ENCODE assay signal across 8 cellular contexts in the genomic region with DNA sequence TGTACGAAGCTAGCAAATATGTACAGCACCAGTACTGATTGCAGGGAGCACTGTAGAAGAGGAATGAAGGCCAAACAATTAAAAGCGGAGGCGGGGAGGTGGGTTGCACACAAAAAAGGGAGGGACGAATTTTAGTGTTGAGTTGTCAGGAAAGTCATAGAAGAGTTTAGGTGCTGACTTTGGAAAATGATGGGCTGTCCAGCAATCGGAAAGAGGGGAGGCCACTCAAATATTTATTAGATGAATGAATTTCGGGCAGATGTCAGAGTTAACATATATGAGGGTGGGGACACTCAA. TPM values are rescaled to one million over a fixed set of nuclear protein-coding genes. Genes with fewer than 3 reads are reported as not detected.
DNase-seq lines count a peak whose midpoint lies in the region; ATAC-seq and TF ChIP-seq lines count a peak whose summit lies in the region.

No MANE protein-coding gene starts in this region.

- H3K23ac ChIP-seq in neuronal stem cell (ENCODE audit: low read depth, low read length, poor library complexity), result peak overlapping the region; percentile 98

- peak overlapping the region; percentile 37 for H3K9ac ChIP-seq in neuronal stem cell (ENCODE audit: low read depth, low read length, poor library complexity)

- peak overlapping the region; percentile 72 for H3K4me3 ChIP-seq in PC-9
- peak overlapping the region; percentile 89 to 93 for H3K4me3 ChIP-seq in neuronal stem cell (ENCODE audit: low read length in 2 of 2)

- H3K4ac ChIP-seq in neuronal stem cell (ENCODE audit: low read length), result no peak overlapping the region

- H4K91ac ChIP-seq in neuronal stem cell (ENCODE audit: low read depth, low read length, poor library complexity), result peak overlapping the region; percentile 92

- peak overlapping the region; percentile 95 for H4K8ac ChIP-seq in neuronal stem cell (ENCODE audit: low read depth, low read length)

- H3K27me3 Mint-ChIP-seq in CD4-positive, alpha-beta T cell, result no peaks in the 10 kb centered on the region
- H3K27me3 Mint-ChIP-seq in endothelial cell (ENCODE audit: unreplicated experiment), result peaks cover 12% of the 10 kb centered on the region

- no peak for ATAC-seq in CD4-positive, alpha-beta T cell (ENCODE audit: poor library complexity)
- ATAC-seq in HG03565 (IDR thresholded peaks at IDR 0.05; ENCODE audit: unreplicated experiment), result no peak

- POLR2A ChIA-PET in CD4-positive, alpha-beta T cell (lab: Charles Lee), result interaction anchor here (0.9 to 5.1 kb wide), 13 partner anchors 8 to 726 kb away, joined by 3 to 183 read pairs (median 4); partner anchors contain the start of genes CTH, LRRC40, SRSF11 and ZRANB2
- POLR2A ChIA-PET in PC-9 (lab: Charles Lee; ENCODE audit: unreplicated experiment), result interaction anchor here (0.5 to 2.2 kb wide), 6 partner anchors 35 to 725 kb away, joined by 3 to 33 read pairs (median 6); partner anchors contain the start of gene CTH

- CTCF ChIA-PET in CD4-positive, alpha-beta T cell (lab: Charles Lee), result interaction anchor here (2.8 kb wide), 1 partner anchor 56 kb away, joined by 15 read pairs; the partner anchor contains the start of gene CTH
- CTCF ChIA-PET in PC-9 (lab: Charles Lee), result no interaction called here

- peaks cover 20% of the 10 kb centered on the region for H3K36me3 Mint-ChIP-seq in CD4-positive, alpha-beta T cell (ENCODE audit: low read depth)
- H3K36me3 Mint-ChIP-seq in endothelial cell (ENCODE audit: low read depth, unreplicated experiment), result peaks cover 15% of the 10 kb centered on the region

- no peaks in the 10 kb centered on the region for H3K9me3 ChIP-seq in CD4-positive, alpha-beta T cell (ENCODE audit: control insufficient read depth, low read length)
- H3K9me3 ChIP-seq in PC-9 (ENCODE audit: insufficient read depth, low read depth) (no peaks in the 10 kb centered on the region), neuronal stem cell (replicated peaks in 1 of 2; ENCODE audit: control insufficient read depth in 2 of 2, insufficient read depth in 1 of 2, low read depth in 1 of 2, low read length in 2 of 2) (no peaks in the 10 kb centered on the region)

- peaks cover 60% of the 10 kb centered on the region for H3K79me2 ChIP-seq in PC-9 (ENCODE audit: low read depth)

- no peaks in the 10 kb centered on the region for H3K9me2 ChIP-seq in PC-9 (ENCODE audit: insufficient read depth)

- peak overlapping the region; percentile 97 for H3K18ac ChIP-seq in neuronal stem cell (ENCODE audit: low read length)

- H3K36me3 ChIP-seq in PC-9 (ENCODE audit: low read depth), result peaks cover 4% of the 10 kb centered on the region; the same call in 1 of the 2 replicates
- H3K36me3 ChIP-seq in neuronal stem cell (replicated peaks in 1 of 2; ENCODE audit: control insufficient read depth in 2 of 2, insufficient read depth in 2 of 2, low read length in 2 of 2), result peaks cover 0 to 28% of the 10 kb centered on the region in 2 donors

- TF ChIP-seq CTCF in CD4-positive, alpha-beta T cell (IDR thresholded peaks at IDR 0.05), result no peak
- no peak for TF ChIP-seq CTCF in PC-9 (conservative IDR thresholded peaks at IDR 0.05)
- TF ChIP-seq CTCF in endothelial cell (IDR thresholded peaks at IDR 0.05; ENCODE audit: unreplicated experiment), result no peak

- peaks cover 14% of the 10 kb centered on the region; the same call in 1 of the 2 replicates for H4K20me1 ChIP-seq in PC-9 (ENCODE audit: insufficient read depth)

- WGBS in neuronal stem cell (ENCODE audit: extremely low coverage in 2 of 2, insufficient read length in 2 of 2, insufficient replicate concordance in 1 of 2), 2 donors, result no CpG with 5 or more reads among the region's 6 CpGs

- H2AFZ ChIP-seq in PC-9 (peak overlapping the region; percentile 93), neuronal stem cell (ENCODE audit: low read length) (peak overlapping the region; percentile 93)

- no peak overlapping the region for H2AK5ac ChIP-seq in neuronal stem cell (ENCODE audit: low read depth, low read length)

- H3K27me3 ChIP-seq in CD4-positive, alpha-beta T cell (ENCODE audit: control insufficient read depth, insufficient read depth, low read length), result no peaks in the 10 kb centered on the region
- H3K27me3 ChIP-seq in PC-9 (ENCODE audit: insufficient read depth, low read depth), result no peaks in the 10 kb centered on the region
- H3K27me3 ChIP-seq in neuronal stem cell (ENCODE audit: control insufficient read depth in 3 of 3, insufficient read depth in 3 of 3, low read depth in 1 of 3, low read length in 3 of 3), result no peaks in the 10 kb centered on the region

- peaks cover 7% of the 10 kb centered on the region for H3K79me1 ChIP-seq in neuronal stem cell (ENCODE audit: low read depth, low read length)

- peaks cover 45% of the 10 kb centered on the region for H3K4me1 Mint-ChIP-seq in CD4-positive, alpha-beta T cell (ENCODE audit: low read depth)
- peaks cover 23% of the 10 kb centered on the region for H3K4me1 Mint-ChIP-seq in endothelial cell (ENCODE audit: unreplicated experiment)

- H3K4me2 ChIP-seq in PC-9 (peak overlapping the region; percentile 81), neuronal stem cell (ENCODE audit: insufficient read depth, low read length, poor library complexity, severe bottlenecking) (peak overlapping the region; percentile 52)

- peak overlapping the region; percentile 91 for H3K4me3 Mint-ChIP-seq in CD4-positive, alpha-beta T cell
- peak overlapping the region; percentile 94 for H3K4me3 Mint-ChIP-seq in endothelial cell (ENCODE audit: unreplicated experiment)

- H3F3A ChIP-seq in PC-9 (ENCODE audit: insufficient read depth, low read depth), result peaks cover 5% of the 10 kb centered on the region; the same call in 1 of the 2 replicates

- BruUV-seq in PC-9 (replicated peaks; lab: Mats Ljungman, UMichigan), result TSS peak; percentile 71

- H2BK120ac ChIP-seq in neuronal stem cell (ENCODE audit: low read depth, low read length), result no peak overlapping the region

- intact Hi-C loops in CD4-positive, alpha-beta T cell (cut with DNase I, micrococcal nuclease), result loop anchor here (1.0 to 10.0 kb wide), 3 partner anchors 45 to 730 kb away; partner anchors contain the start of genes LRRC40 (in 1 of the 2) and ZRANB2 (in 1 of the 2)
- intact Hi-C loops in PC-9 (cut with micrococcal nuclease; ENCODE audit: unreplicated experiment), result loop anchor here (1.0 kb wide), 1 partner anchor 18 kb away; no protein-coding TSS in a partner anchor

- DNase-seq in CD4-positive, alpha-beta T cell, result no peak
- DNase-seq in PC-9 (no peak), endothelial cell (ENCODE audit: low spot score) (no peak), neuronal stem cell (ENCODE audit: low spot score) (no peak), NCI-H774 (lab: John Stamatoyannopoulos, UW) (no peak), NCI-H510A treated with DMSO at 0.1 percent for 48 hours (lab: John Stamatoyannopoulos, UW) (no peak), NCI-H2196 (lab: John Stamatoyannopoulos, UW; ENCODE audit: unreplicated experiment) (no peak)

- H2BK15ac ChIP-seq in neuronal stem cell (ENCODE audit: low read length), result no peak overlapping the region

- peak overlapping the region; percentile 97 for H3K14ac ChIP-seq in neuronal stem cell (ENCODE audit: low read length)

- peak overlapping the region; percentile 94 for H3K27ac ChIP-seq in CD4-positive, alpha-beta T cell (ENCODE audit: low read depth, low read length)
- H3K27ac ChIP-seq in PC-9, result peak overlapping the region; percentile 76
- peak overlapping the region; percentile 87 for H3K27ac ChIP-seq in neuronal stem cell (replicated peaks; ENCODE audit: low read length)

- peak overlapping the region; percentile 87 for H2BK5ac ChIP-seq in neuronal stem cell (ENCODE audit: low read length)

- peak overlapping the region; percentile 97 for H3K27ac Mint-ChIP-seq in CD4-positive, alpha-beta T cell
- peak overlapping the region; percentile 99 for H3K27ac Mint-ChIP-seq in endothelial cell (ENCODE audit: unreplicated experiment)

- H2BK12ac ChIP-seq in neuronal stem cell (ENCODE audit: low read length), result no peak overlapping the region

- H3K9me3 Mint-ChIP-seq in CD4-positive, alpha-beta T cell, result peaks cover 2% of the 10 kb centered on the region
- H3K9me3 Mint-ChIP-seq in endothelial cell (ENCODE audit: unreplicated experiment), result no peaks in the 10 kb centered on the region

- H3K4me1 ChIP-seq in PC-9 (replicated peaks; ENCODE audit: insufficient read depth) (peaks cover 18% of the 10 kb centered on the region), neuronal stem cell (ENCODE audit: control insufficient read depth in 2 of 2, insufficient read depth in 1 of 2, low read depth in 1 of 2, low read length in 2 of 2) (peaks cover 2% of the 10 kb centered on the region in 2 donors)

RNA-seq across cellular contexts. Expression of gene ANKRD13C, which starts 0.5 kb away (rescaled TPM):
- 10 to 100 TPM; 37.4 to 37.8 TPM for total RNA-seq in CD4-positive, alpha-beta T cell
- total RNA-seq in PC-9 (2021) (19.4 and 24.3 TPM in 2 replicates), endothelial cell (ENCODE audit: unreplicated experiment) (20.9 TPM)
- 20.5 TPM for polyA plus RNA-seq in neuronal stem cell (2013, experiment 1 of 2)
- polyA plus RNA-seq in neuronal stem cell (2013, experiment 2 of 2), result 20.3 TPM

RNA-seq across cellular contexts. Expression of gene CTH, which starts 56.0 kb away (rescaled TPM):
- 1 to 10 TPM; 5.6 to 7.9 TPM for total RNA-seq in CD4-positive, alpha-beta T cell
- total RNA-seq in PC-9 (2021), result 21.7 and 33.9 TPM in 2 replicates
- 20.2 TPM for total RNA-seq in endothelial cell (ENCODE audit: unreplicated experiment)
- 12.0 TPM for polyA plus RNA-seq in neuronal stem cell (2013, experiment 1 of 2)
- polyA plus RNA-seq in neuronal stem cell (2013, experiment 2 of 2), result 11.9 TPM
